9 cellular contexts compared by ENCODE assay signal in the genomic region with DNA sequence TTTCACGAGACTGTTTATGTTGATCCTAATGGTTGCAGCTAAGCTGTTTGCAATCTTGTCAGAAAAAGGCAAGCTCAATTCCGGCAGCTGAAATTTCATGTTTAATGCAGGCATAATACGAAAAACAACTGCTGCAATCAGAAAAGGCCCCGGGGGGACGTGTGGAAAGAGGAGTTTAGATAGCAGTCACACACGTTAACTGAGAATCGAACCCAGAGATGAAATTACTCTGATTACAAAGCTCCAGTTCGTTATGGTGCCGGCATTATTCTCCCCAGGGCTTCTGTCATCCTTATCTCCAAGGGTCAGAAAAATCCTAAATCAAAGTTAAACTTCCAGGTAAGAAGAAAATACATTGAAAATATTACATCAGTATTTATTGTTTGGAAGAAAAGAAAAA.
"Had no signal": no experiment of that assay in that cellular context is flagged by ENCODE, and none has a peak within 500 bp of the region (broad histone marks: within the 10 kb centered on the region; RNA-seq: fewer than 3 reads in every experiment).

No MANE protein-coding gene starts in this region.

- DNase-seq: GM23248, GOT3, H7, H9, HCEC 1CT, HFFc6 had no signal

- H2AFZ ChIP-seq: GM23248, GM23338 had no signal

- ATAC-seq: GM23338, HCT116 had no signal

- H3K4me3 ChIP-seq: GM23248, GM23338, HAP-1 had no signal

- H3K27ac ChIP-seq: GM23248 had no signal

- H3K9ac ChIP-seq: GM23248 had no signal

- H3K4me2 ChIP-seq: GM23338 had no signal

- H3K36me3 ChIP-seq: HAP-1 had no signal

- H3K4me1 ChIP-seq: HAP-1 had no signal

- H3K9me3 ChIP-seq: HAP-1 had no signal
